ENCODE assay signal across 28 cellular contexts in the genomic region with DNA sequence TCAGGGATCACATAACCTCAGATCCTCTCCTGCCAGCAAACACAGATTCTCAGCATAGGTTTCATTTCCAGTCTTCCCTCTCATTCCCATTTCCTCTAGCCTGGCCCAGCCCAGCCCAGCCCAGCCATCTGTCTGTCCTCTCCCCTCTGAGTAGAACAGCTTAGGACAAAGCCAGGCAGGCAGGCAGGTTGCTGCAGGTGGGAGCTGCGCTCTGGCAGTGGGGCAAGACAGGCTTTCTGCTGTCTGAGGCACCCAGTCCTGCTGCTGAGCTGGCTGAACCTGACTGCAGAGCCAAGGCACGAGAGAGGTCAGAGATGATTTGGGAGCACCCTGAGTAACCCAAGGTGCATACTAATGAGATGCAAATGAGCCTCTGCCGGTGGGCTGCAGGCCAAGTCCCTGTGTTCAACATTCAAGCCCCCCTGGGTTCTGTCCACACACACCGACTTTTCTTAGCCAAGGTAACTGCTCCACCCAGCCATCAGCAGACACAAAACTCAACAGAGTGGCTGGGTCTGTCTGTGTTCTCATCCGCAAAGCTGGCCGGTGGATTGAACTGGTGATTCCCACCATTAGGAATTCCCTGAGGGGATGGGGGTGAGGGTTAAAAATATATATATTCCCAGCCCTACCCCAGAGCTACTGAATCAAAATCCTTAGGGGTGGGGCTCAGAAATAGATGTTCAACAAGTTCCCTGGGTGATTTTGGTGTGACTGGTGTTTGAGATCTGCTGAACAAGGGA. TPM values are rescaled to one million over a fixed set of nuclear protein-coding genes. Genes with fewer than 3 reads are reported as not detected.
DNase-seq lines count a peak whose midpoint lies in the region; ATAC-seq, FAIRE-seq and TF ChIP-seq lines count a peak whose summit lies in the region.
"Had no signal": no experiment of that assay in that cellular context is flagged by ENCODE, and none has a peak within 500 bp of the region (broad histone marks: within the 10 kb centered on the region; RNA-seq: fewer than 3 reads in every experiment).

No MANE protein-coding gene starts in this region.

- DNase-seq in ELF-1 (ENCODE audit: low read depth, low spot score) (peak; percentile 51), NCI-H524 treated with DMSO at 0.1 percent for 48 hours (lab: John Stamatoyannopoulos, UW) (peak; percentile 52), cerebellar nuclear complex (lab: John Stamatoyannopoulos, UW) (peak; percentile 28 to 68), neuronal stem cell (ENCODE audit: low spot score) (no peak), endodermal cell (no peak), NCI-H446 treated with DMSO at 0.1 percent for 48 hours (lab: John Stamatoyannopoulos, UW) (no peak), body of pancreas (no peak), RCC 7860 (ENCODE audit: low spot score) (no peak)
- DNase-seq: activated CD4-positive, alpha-beta T cell treated with anti-CD3 and anti-CD28 coated beads, Interleukin-2, amount 50 U/mL, for 48 hours; activated effector memory CD4-positive, alpha-beta T cell treated with anti-CD3 and anti-CD28 coated beads, Interleukin-2, amount 50 U/mL, for 16 hours; activated naive CD8-positive, alpha-beta T cell treated with anti-CD3 and anti-CD28 coated beads, Interleukin-2, amount 50 U/mL, for 24 hours; brain microvascular endothelial cell; erythroblast; GM23248; midbrain; NCI-H2029; nephron progenitor cell; PC-9; SJCRH30; stimulated activated CD4-positive, alpha-beta T cell treated with anti-CD3 and anti-CD28 coated beads, Interleukin-2, amount 100 ng/mL, for 48 hours; stimulated activated naive CD4-positive, alpha-beta T cell treated with Interleukin-2 at 50 U/mL for 16 hours; T-helper 1 cell had no signal

- H3K18ac ChIP-seq in neuronal stem cell (ENCODE audit: low read length), result peak overlapping the region; percentile 54

- no peak overlapping the region for H3K4me2 ChIP-seq in neuronal stem cell (ENCODE audit: insufficient read depth, low read length, poor library complexity, severe bottlenecking)
- H3K4me2 ChIP-seq: PC-9 had no signal

- H3K9me3 ChIP-seq in neuronal stem cell (replicated peaks in 1 of 2; ENCODE audit: control insufficient read depth in 2 of 2, insufficient read depth in 1 of 2, low read depth in 1 of 2, low read length in 2 of 2), result no peaks in the 10 kb centered on the region
- no peaks in the 10 kb centered on the region for H3K9me3 ChIP-seq in endodermal cell (ENCODE audit: control insufficient read depth, low read length)
- no peaks in the 10 kb centered on the region for H3K9me3 ChIP-seq in body of pancreas
- H3K9me3 ChIP-seq: SJCRH30, tibial nerve had no signal

- no peak for ATAC-seq in body of pancreas
- ATAC-seq: activated naive CD8-positive, alpha-beta T cell treated with anti-CD3 and anti-CD28 coated beads, Interleukin-2, amount 50 U/mL, for 24 hours; GM12878; K562 had no signal

- FAIRE-seq in RCC 7860 (lab: Jason Lieb, UNC), result no peak
- FAIRE-seq: GM12878, K562 had no signal

- H3K4me1 ChIP-seq in neuronal stem cell (ENCODE audit: control insufficient read depth in 2 of 2, insufficient read depth in 1 of 2, low read depth in 1 of 2, low read length in 2 of 2) (no peaks in the 10 kb centered on the region), endodermal cell (ENCODE audit: control insufficient read depth, insufficient read depth, low read length) (no peaks in the 10 kb centered on the region), body of pancreas (no peaks in the 10 kb centered on the region)
- H3K4me1 ChIP-seq: SJCRH30, tibial nerve had no signal

- WGBS in neuronal stem cell (ENCODE audit: extremely low coverage in 2 of 2, insufficient read length in 2 of 2, insufficient replicate concordance in 1 of 2), 2 donors, result no CpG with 5 or more reads among the region's 6 CpGs
- WGBS in endodermal cell (ENCODE audit: insufficient coverage in 1 of 2, insufficient read length in 1 of 2), 2 experiments, result 56 to 75% methylated on average over 3 to 6 of the region's 6 CpGs
- 52 to 53% methylated on average over 6 of the region's 6 CpGs for WGBS in body of pancreas, 2 donors

- H3K36me3 Mint-ChIP-seq in endodermal cell (ENCODE audit: low read depth), result no peaks in the 10 kb centered on the region
- H3K36me3 Mint-ChIP-seq: CD14-positive monocyte had no signal

- no peaks in the 10 kb centered on the region for H3K9me3 Mint-ChIP-seq in endodermal cell
- H3K9me3 Mint-ChIP-seq: activated naive CD8-positive, alpha-beta T cell treated with anti-CD3 and anti-CD28 coated beads, Interleukin-2, amount 50 U/mL, for 24 hours; CD14-positive monocyte; nephron progenitor cell had no signal

- no peaks in the 10 kb centered on the region for H3K27me3 Mint-ChIP-seq in endodermal cell (ENCODE audit: insufficient read depth)
- H3K27me3 Mint-ChIP-seq: activated naive CD8-positive, alpha-beta T cell treated with anti-CD3 and anti-CD28 coated beads, Interleukin-2, amount 50 U/mL, for 24 hours had no signal

- no peak overlapping the region for H2BK12ac ChIP-seq in neuronal stem cell (ENCODE audit: low read length)

- no peak overlapping the region for H4K91ac ChIP-seq in neuronal stem cell (ENCODE audit: low read depth, low read length, poor library complexity)

- no peak overlapping the region for H3K4ac ChIP-seq in neuronal stem cell (ENCODE audit: low read length)

- H4K8ac ChIP-seq in neuronal stem cell (ENCODE audit: low read depth, low read length), result no peak overlapping the region

- H3K27me3 ChIP-seq in neuronal stem cell (ENCODE audit: control insufficient read depth in 3 of 3, insufficient read depth in 3 of 3, low read depth in 1 of 3, low read length in 3 of 3), result peaks cover 0 to 12% (median 0%) of the 10 kb centered on the region in 3 experiments
- H3K27me3 ChIP-seq in endodermal cell (ENCODE audit: control insufficient read depth, insufficient read depth, low read length, poor library complexity, severe bottlenecking), result no peaks in the 10 kb centered on the region
- H3K27me3 ChIP-seq in body of pancreas, result no peaks in the 10 kb centered on the region
- H3K27me3 ChIP-seq: brain microvascular endothelial cell, tibial nerve had no signal

- H2AK5ac ChIP-seq in neuronal stem cell (ENCODE audit: low read depth, low read length), result no peak overlapping the region

- no peak overlapping the region for H2BK120ac ChIP-seq in neuronal stem cell (ENCODE audit: low read depth, low read length)

- no peak for TF ChIP-seq POLR2A in body of pancreas (IDR thresholded peaks at IDR 0.05)

- H3K27ac ChIP-seq in neuronal stem cell (replicated peaks; ENCODE audit: low read length) (no peak overlapping the region), endodermal cell (ENCODE audit: low read depth, low read length) (no peak overlapping the region), body of pancreas (no peak overlapping the region)
- H3K27ac ChIP-seq: brain microvascular endothelial cell, GM23248, PC-9, SJCRH30, tibial nerve had no signal

- no peaks in the 10 kb centered on the region for H3K79me1 ChIP-seq in neuronal stem cell (ENCODE audit: low read depth, low read length)

- no peak overlapping the region for H2BK5ac ChIP-seq in neuronal stem cell (ENCODE audit: low read length)

- no peak overlapping the region for H3K23ac ChIP-seq in neuronal stem cell (ENCODE audit: low read depth, low read length, poor library complexity)

- H3K27ac Mint-ChIP-seq in endodermal cell, result no peak overlapping the region
- H3K27ac Mint-ChIP-seq: activated naive CD8-positive, alpha-beta T cell treated with anti-CD3 and anti-CD28 coated beads, Interleukin-2, amount 50 U/mL, for 24 hours; CD14-positive monocyte; nephron progenitor cell; progenitor cell of endocrine pancreas had no signal

- intact Hi-C loops in body of pancreas (cut with DNase I), result no loop called here

- H3K4me1 Mint-ChIP-seq in endodermal cell, result peaks cover 2% of the 10 kb centered on the region

- no peak overlapping the region for H3K4me3 Mint-ChIP-seq in endodermal cell
- H3K4me3 Mint-ChIP-seq: activated naive CD8-positive, alpha-beta T cell treated with anti-CD3 and anti-CD28 coated beads, Interleukin-2, amount 50 U/mL, for 24 hours; CD14-positive monocyte; nephron progenitor cell had no signal

- no peak overlapping the region for H3K4me3 ChIP-seq in neuronal stem cell (ENCODE audit: low read length in 2 of 2)
- H3K4me3 ChIP-seq in endodermal cell (ENCODE audit: low read length), result no peak overlapping the region
- no peak overlapping the region for H3K4me3 ChIP-seq in body of pancreas
- H3K4me3 ChIP-seq: dorsolateral prefrontal cortex, GM12878, GM23248, K562, PC-9, SJCRH30, tibial nerve had no signal

- no peak overlapping the region for H3K9ac ChIP-seq in neuronal stem cell (ENCODE audit: low read depth, low read length, poor library complexity)
- no peak overlapping the region for H3K9ac ChIP-seq in endodermal cell (ENCODE audit: extremely low read depth, low read length, poor library complexity, severe bottlenecking)
- H3K9ac ChIP-seq: GM23248 had no signal

- H3K14ac ChIP-seq in neuronal stem cell (ENCODE audit: low read length), result peak overlapping the region; percentile 10

- no peak for TF ChIP-seq CTCF in endodermal cell (conservative IDR thresholded peaks at IDR 0.05)
- TF ChIP-seq CTCF in body of pancreas (IDR thresholded peaks at IDR 0.05), result no peak

- H2BK15ac ChIP-seq in neuronal stem cell (ENCODE audit: low read length), result no peak overlapping the region

- no peaks in the 10 kb centered on the region for H3K36me3 ChIP-seq in neuronal stem cell (replicated peaks in 1 of 2; ENCODE audit: control insufficient read depth in 2 of 2, insufficient read depth in 2 of 2, low read length in 2 of 2)
- H3K36me3 ChIP-seq in endodermal cell (ENCODE audit: control insufficient read depth, insufficient read depth, low read length), result no peaks in the 10 kb centered on the region
- no peaks in the 10 kb centered on the region for H3K36me3 ChIP-seq in body of pancreas (replicated peaks in 1 of 2; ENCODE audit: insufficient read depth in 1 of 2, low read depth in 2 of 2)
- H3K36me3 ChIP-seq: brain microvascular endothelial cell, SJCRH30, tibial nerve had no signal

- no peak overlapping the region for H2AFZ ChIP-seq in neuronal stem cell (ENCODE audit: low read length)
- H2AFZ ChIP-seq: GM23248, PC-9 had no signal

RNA-seq across cellular contexts. Expression of gene FAT2, which starts 9.1 kb away (rescaled TPM):
- polyA plus RNA-seq in neuronal stem cell (2013, experiment 1 of 2), result 0.07 TPM
- 0.03 TPM for polyA plus RNA-seq in neuronal stem cell (2013, experiment 2 of 2)
- total RNA-seq in endodermal cell (under 1 TPM in 1 of 2 donors, not detected in 1; 0.18 TPM), body of pancreas (not detected)
- 0.07 TPM for polyA plus RNA-seq in endodermal cell (2013, experiment 1 of 2)
- polyA plus RNA-seq in endodermal cell (2013, experiment 2 of 2), result 0.08 TPM
- total RNA-seq: GM23248, K562 had no signal
- polyA plus RNA-seq: CD14-positive monocyte, GM23248, K562 had no signal

Comparison
In these comparisons a context has a peak if more than half of its experiments do, and no peak if none do; other contexts are left out.
1. DNase-seq: peak in ELF-1 (single experiment), NCI-H524 treated with DMSO at 0.1 percent for 48 hours (single experiment) and cerebellar nuclear complex (2 of 2); none in neuronal stem cell (single experiment), endodermal cell (single experiment), NCI-H446 treated with DMSO at 0.1 percent for 48 hours (single experiment), body of pancreas (0 of 4) and RCC 7860 (single experiment).